In genomic region chr15:40331026-40331425, GRCh38 we compare ENCODE assay signal across 1 cellular context.
TF ChIP-seq lines count a peak whose summit lies in the region.

No MANE protein-coding gene starts in this region.

TF ChIP-seq in H1, 55 proteins besides CTCF, POLR2A, EP300 and RAD21:
- no peak for TF ChIP-seq TCF12 (IDR thresholded peaks at IDR 0.05; ENCODE audit: low read depth, low read length)
- TF ChIP-seq SP2 (IDR thresholded peaks at IDR 0.05; ENCODE audit: low read length) = no peak
- no peak for TF ChIP-seq NRF1 (IDR thresholded peaks at IDR 0.05; ENCODE audit: low read depth, low read length)
- no peak for TF ChIP-seq FOSL1 (IDR thresholded peaks at IDR 0.05; ENCODE audit: insufficient read depth, low read depth, low read length)
- TF ChIP-seq SP4 (IDR thresholded peaks at IDR 0.05; ENCODE audit: low read length) = no peak
- TF ChIP-seq SAP30 (IDR thresholded peaks at IDR 0.05; ENCODE audit: insufficient read depth, insufficient replicate concordance, low read length) = no peak
